Comparison of ENCODE assay signal across 1 cellular context in the genomic region with DNA sequence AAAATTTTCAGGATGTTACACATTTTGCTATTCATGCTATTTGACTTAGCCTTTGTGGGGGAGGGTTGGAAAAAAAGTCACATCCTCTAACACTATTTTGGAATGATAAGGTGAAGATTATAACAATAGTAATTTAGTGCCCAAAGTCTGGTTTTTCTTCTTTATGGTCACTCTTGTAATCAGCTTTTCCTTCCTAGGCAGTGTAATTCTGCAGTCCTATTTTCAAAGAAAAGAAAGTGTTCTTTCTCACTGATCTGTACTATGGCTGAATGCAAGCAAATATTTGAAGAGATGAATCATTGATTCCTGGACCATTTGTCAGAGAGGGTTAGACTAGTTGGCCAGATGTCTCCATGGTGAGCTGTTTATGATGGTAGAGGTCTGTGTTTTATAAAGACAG.
TF ChIP-seq lines count a peak whose summit lies in the region.

No MANE protein-coding gene starts in this region.

TF ChIP-seq in HepG2, 621 proteins besides CTCF, POLR2A, EP300 and RAD21 (continued from another document and continues in another):
- TF ChIP-seq, protein P1, sequence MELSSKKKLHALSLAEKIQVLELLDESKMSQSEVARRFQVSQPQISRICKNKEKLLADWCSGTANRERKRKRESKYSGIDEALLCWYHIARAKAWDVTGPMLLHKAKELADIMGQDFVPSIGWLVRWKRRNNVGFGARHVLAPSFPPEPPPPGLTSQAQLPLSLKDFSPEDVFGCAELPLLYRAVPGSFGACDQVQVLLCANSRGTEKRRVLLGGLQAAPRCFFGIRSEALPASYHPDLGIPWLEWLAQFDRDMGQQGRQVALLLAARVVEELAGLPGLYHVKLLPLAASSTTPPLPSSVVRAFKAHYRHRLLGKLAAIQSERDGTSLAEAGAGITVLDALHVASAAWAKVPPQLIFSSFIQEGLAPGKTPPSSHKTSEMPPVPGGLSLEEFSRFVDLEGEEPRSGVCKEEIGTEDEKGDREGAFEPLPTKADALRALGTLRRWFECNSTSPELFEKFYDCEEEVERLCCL (CRISPR knock-in tag; IDR thresholded peaks at IDR 0.05; ENCODE audit: borderline replicate concordance), result no peak
- TF ChIP-seq SRSF1 (optimal IDR thresholded peaks at IDR 0.05; ENCODE audit: low read depth, low read length) (no peak), ZMYM2 (CRISPR knock-in tag; IDR thresholded peaks at IDR 0.05) (no peak), HNRNPL (IDR thresholded peaks at IDR 0.05; ENCODE audit: low read depth, low read length) (no peak), NFE2L2 (IDR thresholded peaks at IDR 0.05; ENCODE audit: low read length) (no peak), MED8 (CRISPR knock-in tag; IDR thresholded peaks at IDR 0.05; ENCODE audit: insufficient replicate concordance) (no peak), ZNF207 (IDR thresholded peaks at IDR 0.05; ENCODE audit: borderline replicate concordance) (no peak), ZNF552 (CRISPR knock-in tag; IDR thresholded peaks at IDR 0.05; ENCODE audit: borderline replicate concordance) (no peak), KDM2A (CRISPR knock-in tag; IDR thresholded peaks at IDR 0.05; ENCODE audit: borderline replicate concordance, low read depth) (no peak), RBFOX2 (IDR thresholded peaks at IDR 0.05; ENCODE audit: low read depth, low read length) (no peak), FIP1L1 (IDR thresholded peaks at IDR 0.05; ENCODE audit: borderline replicate concordance, insufficient read depth, low read depth, low read length) (no peak), ZNF335 (CRISPR knock-in tag; IDR thresholded peaks at IDR 0.05) (peak; percentile 57; the same call in 1 of the 2 replicates), ZNF282 (IDR thresholded peaks at IDR 0.05; ENCODE audit: partially characterized antibody) (no peak), ZNF713 (CRISPR knock-in tag; IDR thresholded peaks at IDR 0.05) (no peak), KDM5A (IDR thresholded peaks at IDR 0.05; ENCODE audit: borderline replicate concordance, low read length) (no peak), NFRKB (IDR thresholded peaks at IDR 0.05) (no peak), GATA4 (IDR thresholded peaks at IDR 0.05; ENCODE audit: borderline replicate concordance, low read depth) (peak; percentile 44; the same call in 1 of the 2 replicates), ZNF10 (CRISPR knock-in tag; IDR thresholded peaks at IDR 0.05; ENCODE audit: borderline replicate concordance, low read depth) (no peak), ZNF251 (CRISPR knock-in tag; IDR thresholded peaks at IDR 0.05) (no peak), GATAD1 (CRISPR knock-in tag; IDR thresholded peaks at IDR 0.05) (peak; percentile 66), ZNF468 (CRISPR knock-in tag; IDR thresholded peaks at IDR 0.05) (no peak), FOXJ3 (CRISPR knock-in tag; IDR thresholded peaks at IDR 0.05; ENCODE audit: borderline replicate concordance) (no peak), CC2D1A (CRISPR knock-in tag; IDR thresholded peaks at IDR 0.05) (no peak), ZNF484 (CRISPR knock-in tag; IDR thresholded peaks at IDR 0.05; ENCODE audit: borderline replicate concordance, low read depth) (no peak), RBM22 (optimal IDR thresholded peaks at IDR 0.05; ENCODE audit: low read length) (no peak), AGO1 (IDR thresholded peaks at IDR 0.05; ENCODE audit: low read depth, low read length, poor library complexity, severe bottlenecking) (no peak), ZNF839 (CRISPR knock-in tag; IDR thresholded peaks at IDR 0.05; ENCODE audit: borderline replicate concordance) (no peak), CCAR2 (optimal IDR thresholded peaks at IDR 0.05; ENCODE audit: low read depth, low read length) (no peak), ZNF816 (CRISPR knock-in tag; IDR thresholded peaks at IDR 0.05; ENCODE audit: borderline replicate concordance) (no peak), ZSCAN21 (CRISPR knock-in tag; IDR thresholded peaks at IDR 0.05; ENCODE audit: borderline replicate concordance) (no peak), THAP11 (CRISPR knock-in tag; IDR thresholded peaks at IDR 0.05) (peak; percentile 48), SMC3 (IDR thresholded peaks at IDR 0.05; ENCODE audit: low read length) (no peak), ZNF263 (CRISPR knock-in tag; IDR thresholded peaks at IDR 0.05) (no peak)
- TF ChIP-seq, protein P2, sequence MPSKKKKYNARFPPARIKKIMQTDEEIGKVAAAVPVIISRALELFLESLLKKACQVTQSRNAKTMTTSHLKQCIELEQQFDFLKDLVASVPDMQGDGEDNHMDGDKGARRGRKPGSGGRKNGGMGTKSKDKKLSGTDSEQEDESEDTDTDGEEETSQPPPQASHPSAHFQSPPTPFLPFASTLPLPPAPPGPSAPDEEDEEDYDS (CRISPR knock-in tag; IDR thresholded peaks at IDR 0.05), result peak; percentile 49; the same call in 1 of the 2 replicates
- TF ChIP-seq, protein P3, sequence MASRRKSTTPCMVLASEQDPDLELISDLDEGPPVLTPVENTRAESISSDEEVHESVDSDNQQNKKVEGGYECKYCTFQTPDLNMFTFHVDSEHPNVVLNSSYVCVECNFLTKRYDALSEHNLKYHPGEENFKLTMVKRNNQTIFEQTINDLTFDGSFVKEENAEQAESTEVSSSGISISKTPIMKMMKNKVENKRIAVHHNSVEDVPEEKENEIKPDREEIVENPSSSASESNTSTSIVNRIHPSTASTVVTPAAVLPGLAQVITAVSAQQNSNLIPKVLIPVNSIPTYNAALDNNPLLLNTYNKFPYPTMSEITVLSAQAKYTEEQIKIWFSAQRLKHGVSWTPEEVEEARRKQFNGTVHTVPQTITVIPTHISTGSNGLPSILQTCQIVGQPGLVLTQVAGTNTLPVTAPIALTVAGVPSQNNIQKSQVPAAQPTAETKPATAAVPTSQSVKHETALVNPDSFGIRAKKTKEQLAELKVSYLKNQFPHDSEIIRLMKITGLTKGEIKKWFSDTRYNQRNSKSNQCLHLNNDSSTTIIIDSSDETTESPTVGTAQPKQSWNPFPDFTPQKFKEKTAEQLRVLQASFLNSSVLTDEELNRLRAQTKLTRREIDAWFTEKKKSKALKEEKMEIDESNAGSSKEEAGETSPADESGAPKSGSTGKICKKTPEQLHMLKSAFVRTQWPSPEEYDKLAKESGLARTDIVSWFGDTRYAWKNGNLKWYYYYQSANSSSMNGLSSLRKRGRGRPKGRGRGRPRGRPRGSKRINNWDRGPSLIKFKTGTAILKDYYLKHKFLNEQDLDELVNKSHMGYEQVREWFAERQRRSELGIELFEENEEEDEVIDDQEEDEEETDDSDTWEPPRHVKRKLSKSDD (CRISPR knock-in tag; IDR thresholded peaks at IDR 0.05; ENCODE audit: low read depth), result no peak
- TF ChIP-seq, protein P4, sequence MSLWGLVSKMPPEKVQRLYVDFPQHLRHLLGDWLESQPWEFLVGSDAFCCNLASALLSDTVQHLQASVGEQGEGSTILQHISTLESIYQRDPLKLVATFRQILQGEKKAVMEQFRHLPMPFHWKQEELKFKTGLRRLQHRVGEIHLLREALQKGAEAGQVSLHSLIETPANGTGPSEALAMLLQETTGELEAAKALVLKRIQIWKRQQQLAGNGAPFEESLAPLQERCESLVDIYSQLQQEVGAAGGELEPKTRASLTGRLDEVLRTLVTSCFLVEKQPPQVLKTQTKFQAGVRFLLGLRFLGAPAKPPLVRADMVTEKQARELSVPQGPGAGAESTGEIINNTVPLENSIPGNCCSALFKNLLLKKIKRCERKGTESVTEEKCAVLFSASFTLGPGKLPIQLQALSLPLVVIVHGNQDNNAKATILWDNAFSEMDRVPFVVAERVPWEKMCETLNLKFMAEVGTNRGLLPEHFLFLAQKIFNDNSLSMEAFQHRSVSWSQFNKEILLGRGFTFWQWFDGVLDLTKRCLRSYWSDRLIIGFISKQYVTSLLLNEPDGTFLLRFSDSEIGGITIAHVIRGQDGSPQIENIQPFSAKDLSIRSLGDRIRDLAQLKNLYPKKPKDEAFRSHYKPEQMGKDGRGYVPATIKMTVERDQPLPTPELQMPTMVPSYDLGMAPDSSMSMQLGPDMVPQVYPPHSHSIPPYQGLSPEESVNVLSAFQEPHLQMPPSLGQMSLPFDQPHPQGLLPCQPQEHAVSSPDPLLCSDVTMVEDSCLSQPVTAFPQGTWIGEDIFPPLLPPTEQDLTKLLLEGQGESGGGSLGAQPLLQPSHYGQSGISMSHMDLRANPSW (CRISPR knock-in tag; IDR thresholded peaks at IDR 0.05; ENCODE audit: borderline replicate concordance), result no peak
- TF ChIP-seq, protein P5, sequence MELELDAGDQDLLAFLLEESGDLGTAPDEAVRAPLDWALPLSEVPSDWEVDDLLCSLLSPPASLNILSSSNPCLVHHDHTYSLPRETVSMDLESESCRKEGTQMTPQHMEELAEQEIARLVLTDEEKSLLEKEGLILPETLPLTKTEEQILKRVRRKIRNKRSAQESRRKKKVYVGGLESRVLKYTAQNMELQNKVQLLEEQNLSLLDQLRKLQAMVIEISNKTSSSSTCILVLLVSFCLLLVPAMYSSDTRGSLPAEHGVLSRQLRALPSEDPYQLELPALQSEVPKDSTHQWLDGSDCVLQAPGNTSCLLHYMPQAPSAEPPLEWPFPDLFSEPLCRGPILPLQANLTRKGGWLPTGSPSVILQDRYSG (CRISPR knock-in tag; IDR thresholded peaks at IDR 0.05), result no peak
- TF ChIP-seq, protein P6, sequence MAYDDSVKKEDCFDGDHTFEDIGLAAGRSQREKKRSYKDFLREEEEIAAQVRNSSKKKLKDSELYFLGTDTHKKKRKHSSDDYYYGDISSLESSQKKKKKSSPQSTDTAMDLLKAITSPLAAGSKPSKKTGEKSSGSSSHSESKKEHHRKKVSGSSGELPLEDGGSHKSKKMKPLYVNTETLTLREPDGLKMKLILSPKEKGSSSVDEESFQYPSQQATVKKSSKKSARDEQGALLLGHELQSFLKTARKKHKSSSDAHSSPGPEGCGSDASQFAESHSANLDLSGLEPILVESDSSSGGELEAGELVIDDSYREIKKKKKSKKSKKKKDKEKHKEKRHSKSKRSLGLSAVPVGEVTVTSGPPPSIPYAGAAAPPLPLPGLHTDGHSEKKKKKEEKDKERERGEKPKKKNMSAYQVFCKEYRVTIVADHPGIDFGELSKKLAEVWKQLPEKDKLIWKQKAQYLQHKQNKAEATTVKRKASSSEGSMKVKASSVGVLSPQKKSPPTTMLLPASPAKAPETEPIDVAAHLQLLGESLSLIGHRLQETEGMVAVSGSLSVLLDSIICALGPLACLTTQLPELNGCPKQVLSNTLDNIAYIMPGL (CRISPR knock-in tag; IDR thresholded peaks at IDR 0.05; ENCODE audit: borderline replicate concordance in 1 of 2, low read depth in 1 of 2), result peak in 1 of 2 experiments; percentile 33; a peak in 1 of 4 replicates
- TF ChIP-seq, protein P7, sequence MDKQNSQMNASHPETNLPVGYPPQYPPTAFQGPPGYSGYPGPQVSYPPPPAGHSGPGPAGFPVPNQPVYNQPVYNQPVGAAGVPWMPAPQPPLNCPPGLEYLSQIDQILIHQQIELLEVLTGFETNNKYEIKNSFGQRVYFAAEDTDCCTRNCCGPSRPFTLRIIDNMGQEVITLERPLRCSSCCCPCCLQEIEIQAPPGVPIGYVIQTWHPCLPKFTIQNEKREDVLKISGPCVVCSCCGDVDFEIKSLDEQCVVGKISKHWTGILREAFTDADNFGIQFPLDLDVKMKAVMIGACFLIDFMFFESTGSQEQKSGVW (CRISPR knock-in tag; IDR thresholded peaks at IDR 0.05; ENCODE audit: borderline replicate concordance), result no peak
- TF ChIP-seq, protein P8, sequence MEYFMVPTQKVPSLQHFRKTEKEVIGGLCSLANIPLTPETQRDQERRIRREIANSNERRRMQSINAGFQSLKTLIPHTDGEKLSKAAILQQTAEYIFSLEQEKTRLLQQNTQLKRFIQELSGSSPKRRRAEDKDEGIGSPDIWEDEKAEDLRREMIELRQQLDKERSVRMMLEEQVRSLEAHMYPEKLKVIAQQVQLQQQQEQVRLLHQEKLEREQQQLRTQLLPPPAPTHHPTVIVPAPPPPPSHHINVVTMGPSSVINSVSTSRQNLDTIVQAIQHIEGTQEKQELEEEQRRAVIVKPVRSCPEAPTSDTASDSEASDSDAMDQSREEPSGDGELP (IDR thresholded peaks at IDR 0.05; ENCODE audit: borderline replicate concordance, low read depth), result no peak
- TF ChIP-seq, protein P9, sequence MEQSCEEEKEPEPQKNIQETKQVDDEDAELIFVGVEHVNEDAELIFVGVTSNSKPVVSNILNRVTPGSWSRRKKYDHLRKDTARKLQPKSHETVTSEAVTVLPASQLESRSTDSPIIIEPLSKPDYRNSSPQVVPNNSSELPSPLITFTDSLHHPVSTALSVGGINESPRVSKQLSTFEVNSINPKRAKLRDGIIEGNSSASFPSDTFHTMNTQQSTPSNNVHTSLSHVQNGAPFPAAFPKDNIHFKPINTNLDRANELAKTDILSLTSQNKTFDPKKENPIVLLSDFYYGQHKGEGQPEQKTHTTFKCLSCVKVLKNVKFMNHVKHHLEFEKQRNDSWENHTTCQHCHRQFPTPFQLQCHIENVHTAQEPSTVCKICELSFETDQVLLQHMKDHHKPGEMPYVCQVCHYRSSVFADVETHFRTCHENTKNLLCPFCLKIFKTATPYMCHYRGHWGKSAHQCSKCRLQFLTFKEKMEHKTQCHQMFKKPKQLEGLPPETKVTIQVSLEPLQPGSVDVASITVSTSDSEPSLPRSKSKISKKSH (CRISPR knock-in tag; IDR thresholded peaks at IDR 0.05; ENCODE audit: borderline replicate concordance), result no peak
- TF ChIP-seq, protein P10, sequence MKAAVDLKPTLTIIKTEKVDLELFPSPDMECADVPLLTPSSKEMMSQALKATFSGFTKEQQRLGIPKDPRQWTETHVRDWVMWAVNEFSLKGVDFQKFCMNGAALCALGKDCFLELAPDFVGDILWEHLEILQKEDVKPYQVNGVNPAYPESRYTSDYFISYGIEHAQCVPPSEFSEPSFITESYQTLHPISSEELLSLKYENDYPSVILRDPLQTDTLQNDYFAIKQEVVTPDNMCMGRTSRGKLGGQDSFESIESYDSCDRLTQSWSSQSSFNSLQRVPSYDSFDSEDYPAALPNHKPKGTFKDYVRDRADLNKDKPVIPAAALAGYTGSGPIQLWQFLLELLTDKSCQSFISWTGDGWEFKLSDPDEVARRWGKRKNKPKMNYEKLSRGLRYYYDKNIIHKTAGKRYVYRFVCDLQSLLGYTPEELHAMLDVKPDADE (CRISPR knock-in tag; IDR thresholded peaks at IDR 0.05), result no peak
- TF ChIP-seq, protein P11, sequence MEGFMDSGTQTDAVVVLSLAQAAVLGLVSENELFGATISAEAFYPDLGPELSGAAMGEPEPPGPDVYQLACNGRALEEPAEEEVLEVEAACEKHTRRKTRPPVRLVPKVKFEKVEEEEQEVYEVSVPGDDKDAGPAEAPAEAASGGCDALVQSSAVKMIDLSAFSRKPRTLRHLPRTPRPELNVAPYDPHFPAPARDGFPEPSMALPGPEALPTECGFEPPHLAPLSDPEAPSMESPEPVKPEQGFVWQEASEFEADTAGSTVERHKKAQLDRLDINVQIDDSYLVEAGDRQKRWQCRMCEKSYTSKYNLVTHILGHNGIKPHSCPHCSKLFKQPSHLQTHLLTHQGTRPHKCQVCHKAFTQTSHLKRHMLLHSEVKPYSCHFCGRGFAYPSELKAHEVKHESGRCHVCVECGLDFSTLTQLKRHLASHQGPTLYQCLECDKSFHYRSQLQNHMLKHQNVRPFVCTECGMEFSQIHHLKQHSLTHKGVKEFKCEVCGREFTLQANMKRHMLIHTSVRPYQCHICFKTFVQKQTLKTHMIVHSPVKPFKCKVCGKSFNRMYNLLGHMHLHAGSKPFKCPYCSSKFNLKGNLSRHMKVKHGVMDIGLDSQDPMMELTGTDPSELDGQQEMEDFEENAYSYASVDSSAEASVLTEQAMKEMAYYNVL (CRISPR knock-in tag; IDR thresholded peaks at IDR 0.05; ENCODE audit: borderline replicate concordance), result 0 out of 2 replicates have a peak, but pooled peaks have one; percentile 36
- TF ChIP-seq, protein P12, sequence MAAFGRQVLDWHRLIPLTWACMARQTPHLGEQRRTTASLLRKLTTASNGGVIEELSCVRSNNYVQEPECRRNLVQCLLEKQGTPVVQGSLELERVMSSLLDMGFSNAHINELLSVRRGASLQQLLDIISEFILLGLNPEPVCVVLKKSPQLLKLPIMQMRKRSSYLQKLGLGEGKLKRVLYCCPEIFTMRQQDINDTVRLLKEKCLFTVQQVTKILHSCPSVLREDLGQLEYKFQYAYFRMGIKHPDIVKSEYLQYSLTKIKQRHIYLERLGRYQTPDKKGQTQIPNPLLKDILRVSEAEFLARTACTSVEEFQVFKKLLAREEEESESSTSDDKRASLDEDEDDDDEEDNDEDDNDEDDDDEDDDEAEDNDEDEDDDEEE (CRISPR knock-in tag; IDR thresholded peaks at IDR 0.05), result no peak
